In the genomic region with DNA sequence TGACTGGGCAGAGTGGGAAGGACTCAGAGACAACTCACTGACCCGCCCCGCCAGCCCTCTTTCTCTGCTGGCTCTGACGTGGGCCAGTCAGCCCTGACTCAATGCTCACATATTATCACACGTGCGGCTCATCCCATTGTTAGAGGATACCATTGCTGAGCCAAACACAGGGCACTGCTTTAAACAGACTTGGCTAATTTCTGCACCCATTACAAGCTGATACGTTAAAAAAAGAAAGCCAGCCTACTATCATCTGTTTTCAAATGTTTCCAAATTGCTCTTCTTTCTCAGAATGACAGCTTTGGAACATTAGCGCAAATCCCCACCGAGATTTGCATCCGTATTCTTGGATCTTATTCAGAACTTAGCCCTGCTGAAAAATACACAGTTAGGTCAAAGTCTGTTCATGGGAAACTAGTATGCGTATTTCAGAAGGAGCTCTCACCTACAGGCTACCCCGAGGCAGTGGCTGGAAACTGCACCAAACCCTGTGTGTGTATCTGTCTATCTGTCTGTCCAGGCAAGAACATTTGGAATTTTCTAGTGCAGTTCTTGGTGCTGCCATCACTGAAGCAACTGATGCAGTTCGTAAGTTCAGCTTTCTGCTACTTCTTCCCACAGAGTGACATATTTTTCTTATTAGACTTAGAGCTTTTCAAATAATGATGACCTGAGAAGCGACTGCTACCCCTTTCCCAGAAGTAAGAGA, we compare ENCODE assay signal across 13 cellular contexts. TPM values are rescaled to one million over a fixed set of nuclear protein-coding genes. Genes with fewer than 3 reads are reported as not detected.
DNase-seq lines count a peak whose midpoint lies in the region; ATAC-seq and TF ChIP-seq lines count a peak whose summit lies in the region.
"Had no signal": no experiment of that assay in that cellular context is flagged by ENCODE, and none has a peak within 500 bp of the region (broad histone marks: within the 10 kb centered on the region; RNA-seq: fewer than 3 reads in every experiment).

No MANE protein-coding gene starts in this region.

- TF ChIP-seq POLR2A in esophagus muscularis mucosa (IDR thresholded peaks at IDR 0.05; ENCODE audit: low read depth) (no peak), vagina (IDR thresholded peaks at IDR 0.05) (no peak)

- H3K27ac ChIP-seq in esophagus muscularis mucosa (replicated peaks in 1 of 4) (peak overlapping the region; percentile 52 to 80 (median 65)), mesenchymal stem cell (ENCODE audit: low read length, poor library complexity, severe bottlenecking) (no peak overlapping the region), vagina (peak overlapping the region; percentile 63)
- H3K27ac ChIP-seq: 22Rv1, HL-60 had no signal

- H3K4me2 ChIP-seq in mesenchymal stem cell (ENCODE audit: low read length, poor library complexity, severe bottlenecking) = no peak overlapping the region

- no peak overlapping the region for H4K8ac ChIP-seq in mesenchymal stem cell (ENCODE audit: low read length)

- peaks cover 2% of the 10 kb centered on the region for H3K79me1 ChIP-seq in mesenchymal stem cell (replicated peaks; ENCODE audit: low read length, poor library complexity, severe bottlenecking)

- ATAC-seq in Right ventricle myocardium inferior = no peak

- H3K9ac ChIP-seq in mesenchymal stem cell (ENCODE audit: low read length) = peak overlapping the region; percentile 69

- H2BK120ac ChIP-seq in mesenchymal stem cell (ENCODE audit: low read depth, low read length) = no peak overlapping the region

- H3K4ac ChIP-seq in mesenchymal stem cell (ENCODE audit: low read depth in 1 of 2, low read length in 2 of 2) = no peak overlapping the region

- no peak overlapping the region for H2AFZ ChIP-seq in mesenchymal stem cell (ENCODE audit: low read depth, low read length)

- no peak for TF ChIP-seq EP300 in esophagus muscularis mucosa (IDR thresholded peaks at IDR 0.05)

- no peak for TF ChIP-seq CTCF in esophagus muscularis mucosa (IDR thresholded peaks at IDR 0.05)
- no peak for TF ChIP-seq CTCF in vagina (IDR thresholded peaks at IDR 0.05)

- no peak overlapping the region for H2BK15ac ChIP-seq in mesenchymal stem cell (ENCODE audit: low read depth, poor library complexity, severe bottlenecking)

- intact Hi-C loops in cardiac septum (cut with DNase I) (no loop called here), Right ventricle myocardium inferior (cut with DNase I) (no loop called here), esophagus muscularis mucosa (cut with DNase I) (no loop called here), vagina (cut with DNase I) (no loop called here)

- H3K14ac ChIP-seq in mesenchymal stem cell (ENCODE audit: low read length in 2 of 2) = no peak overlapping the region

- peak overlapping the region in 1 of 2 experiments; percentile 15 for H2BK12ac ChIP-seq in mesenchymal stem cell (ENCODE audit: low read length in 2 of 2)

- peak; percentile 66 for DNase-seq in cardiac septum (ENCODE audit: low spot score)
- no peak for DNase-seq in Right ventricle myocardium inferior (ENCODE audit: missing footprints)
- no peak for DNase-seq in esophagus muscularis mucosa (ENCODE audit: extremely low spot score)
- peak; percentile 78 for DNase-seq in mesenchymal stem cell
- no peak for DNase-seq in vagina (ENCODE audit: extremely low spot score in 2 of 2)
- DNase-seq in activated CD8-positive, alpha-beta memory T cell treated with anti-CD3 and anti-CD28 coated beads for 24 hours = no peak
- DNase-seq in NCI-H510A (lab: John Stamatoyannopoulos, UW) = no peak
- no peak for DNase-seq in NCI-H2196 (lab: John Stamatoyannopoulos, UW; ENCODE audit: unreplicated experiment)
- DNase-seq: activated B cell treated with CpG ODN at 0.5 μM for 24 hours; activated naive CD8-positive, alpha-beta T cell treated with anti-CD3 and anti-CD28 coated beads for 36 hours; NCI-H82 had no signal

- no peak overlapping the region for H2AK5ac ChIP-seq in mesenchymal stem cell (ENCODE audit: low read length, severe bottlenecking)

- H3K4me1 ChIP-seq in esophagus muscularis mucosa = peaks cover 46 to 48% (median 47%) of the 10 kb centered on the region in 4 donors
- peaks cover 5% of the 10 kb centered on the region for H3K4me1 ChIP-seq in mesenchymal stem cell (ENCODE audit: control insufficient read depth, insufficient read depth, low read depth, low read length)
- peaks cover 52% of the 10 kb centered on the region for H3K4me1 ChIP-seq in vagina

- WGBS in esophagus muscularis mucosa = 41% methylated on average over 13 of the region's 13 CpGs
- 70% methylated on average over 13 of the region's 13 CpGs for WGBS in mesenchymal stem cell

- H3K36me3 ChIP-seq in esophagus muscularis mucosa (peaks cover 0 to 4% (median 0%) of the 10 kb centered on the region in 4 donors), mesenchymal stem cell (ENCODE audit: control insufficient read depth in 1 of 2, insufficient read depth in 2 of 2, low read depth in 1 of 2, low read length in 2 of 2) (peaks cover 0 to 4% of the 10 kb centered on the region in 2 experiments), vagina (no peaks in the 10 kb centered on the region)

- H3K18ac ChIP-seq in mesenchymal stem cell (ENCODE audit: low read depth in 1 of 2, low read length in 2 of 2) = peak overlapping the region in 1 of 2 experiments; percentile 41

- no peak overlapping the region for H2BK5ac ChIP-seq in mesenchymal stem cell (ENCODE audit: low read depth, low read length, poor library complexity, severe bottlenecking)

- H3K4me3 ChIP-seq in esophagus muscularis mucosa (no peak overlapping the region), mesenchymal stem cell (ENCODE audit: insufficient read depth in 1 of 2, low read depth in 1 of 2, low read length in 2 of 2) (peak overlapping the region in 1 of 2 experiments; percentile 57), vagina (no peak overlapping the region)

- H3K27me3 ChIP-seq in esophagus muscularis mucosa (no peaks in the 10 kb centered on the region), mesenchymal stem cell (ENCODE audit: control insufficient read depth in 1 of 2, insufficient read depth in 1 of 2, low read length in 2 of 2) (no peaks in the 10 kb centered on the region), vagina (no peaks in the 10 kb centered on the region)

- H3K23ac ChIP-seq in mesenchymal stem cell (ENCODE audit: low read length in 2 of 2) = peak overlapping the region in 1 of 2 experiments; percentile 41

- H3K9me3 ChIP-seq in esophagus muscularis mucosa (no peaks in the 10 kb centered on the region), mesenchymal stem cell (ENCODE audit: control insufficient read depth, low read length) (peaks cover 5% of the 10 kb centered on the region), vagina (no peaks in the 10 kb centered on the region)

- H4K91ac ChIP-seq in mesenchymal stem cell (ENCODE audit: low read length) = peak overlapping the region; percentile 54

RNA-seq across cellular contexts. Expression of gene RAMACL, which starts 32.8 kb away (rescaled TPM):
- total RNA-seq in cardiac septum (1.4 TPM), Right ventricle myocardium inferior (0.43 TPM), esophagus muscularis mucosa (1 to 10 TPM; 1.2 to 2.9 (median 2.1) TPM), vagina (2.2 TPM)
- polyA plus RNA-seq in mesenchymal stem cell (2013, experiment 1 of 2) = 0.43 TPM
- polyA plus RNA-seq in mesenchymal stem cell (2013, experiment 2 of 2) = 0.37 TPM

Comparison
In these comparisons a context has a peak if more than half of its experiments do, and no peak if none do; other contexts are left out.
1. DNase-seq: peak in cardiac septum (single experiment) and mesenchymal stem cell (single experiment); none in Right ventricle myocardium inferior (single experiment), esophagus muscularis mucosa (single experiment), vagina (0 of 2), activated CD8-positive, alpha-beta memory T cell treated with anti-CD3 and anti-CD28 coated beads for 24 hours (single experiment), NCI-H510A (single experiment) and NCI-H2196 (single experiment).